22 cellular contexts compared by ENCODE assay signal in the genomic region with DNA sequence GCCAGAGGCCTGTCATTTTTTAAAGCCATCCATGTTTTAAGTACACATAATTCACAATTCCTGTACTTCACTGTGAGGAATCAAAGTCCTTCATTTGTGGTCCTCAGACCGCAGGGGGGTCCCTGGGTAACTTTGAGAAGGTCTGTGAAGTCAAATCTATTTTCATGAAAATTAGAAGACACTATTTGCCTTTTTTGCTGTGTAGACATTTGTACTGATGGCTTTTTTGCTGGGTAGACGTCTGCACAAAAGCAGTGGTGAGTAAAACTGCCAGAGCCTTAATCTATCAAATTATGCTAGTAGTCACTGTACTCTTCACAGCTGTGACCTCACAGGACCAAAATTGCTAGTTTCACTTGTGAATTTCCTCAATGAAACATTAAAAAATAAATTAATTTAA. TPM values are rescaled to one million over a fixed set of nuclear protein-coding genes. Genes with fewer than 3 reads are reported as not detected.
"Had no signal": no experiment of that assay in that cellular context is flagged by ENCODE, and none has a peak within 500 bp of the region (broad histone marks: within the 10 kb centered on the region; RNA-seq: fewer than 3 reads in every experiment).

No MANE protein-coding gene starts in this region.

- H3K27me3 ChIP-seq: gastrocnemius medialis, heart left ventricle, hepatocyte, left lung, neural progenitor cell, vagina had no signal

- H3K4me3 ChIP-seq: gastrocnemius medialis, heart left ventricle, hepatocyte, left lung, neural progenitor cell, prostate gland, vagina had no signal

- H3K4me1 ChIP-seq: gastrocnemius medialis, heart left ventricle, left lung, neural progenitor cell, parathyroid adenoma, prostate gland, vagina had no signal

- H3K36me3 ChIP-seq: gastrocnemius medialis, heart left ventricle, left lung, neural progenitor cell, prostate gland, vagina had no signal

- H3K4me2 ChIP-seq: hepatocyte, neural progenitor cell had no signal

- DNase-seq: cortex of kidney; effector memory CD8-positive, alpha-beta T cell; erythroblast; foreskin fibroblast; gastrocnemius medialis; heart left ventricle; left cardiac atrium; left lung; mammary epithelial cell; mesendoderm; midbrain; naive thymus-derived CD4-positive, alpha-beta T cell; right cardiac atrium; small intestine; stimulated activated CD4-positive, alpha-beta T cell treated with anti-CD3 and anti-CD28 coated beads, Interleukin-15, amount 100 ng/mL, for 24 hours; stimulated activated CD4-positive, alpha-beta T cell treated with anti-CD3 and anti-CD28 coated beads, Interleukin-2, amount 100 ng/mL, for 48 hours; stimulated activated naive B cell treated with anti-CD40 and anti-IgM and Interleukin-4, amounts not matched to agents 10 μg/mL and 1 μg/mL and 100 μg/mL, for 72 hours had no signal

- ATAC-seq: effector memory CD8-positive, alpha-beta T cell; gastrocnemius medialis; heart left ventricle; left cardiac atrium; left lung; naive thymus-derived CD4-positive, alpha-beta T cell; right cardiac atrium; stimulated activated naive B cell treated with anti-CD40 and anti-IgM and Interleukin-4, amounts not matched to agents 10 μg/mL and 1 μg/mL and 100 μg/mL, for 72 hours had no signal

- H3K27ac ChIP-seq: gastrocnemius medialis, hepatocyte, left lung, neural progenitor cell, parathyroid adenoma, prostate gland, vagina had no signal

- H3K9me3 ChIP-seq: gastrocnemius medialis, heart left ventricle, left lung, prostate gland, vagina had no signal

RNA-seq across cellular contexts. Expression of gene PRUNE2, which starts 25.7 kb away (rescaled TPM):
- polyA plus RNA-seq: naive thymus-derived CD4-positive, alpha-beta T cell had no signal
